In genomic region chr1:47249755-47250154, GRCh38 we compare ENCODE assay signal across 10 cellular contexts. TPM values are rescaled to one million over a fixed set of nuclear protein-coding genes. Genes with fewer than 3 reads are reported as not detected.
"Had no signal": no experiment of that assay in that cellular context is flagged by ENCODE, and none has a peak within 500 bp of the region (broad histone marks: within the 10 kb centered on the region; RNA-seq: fewer than 3 reads in every experiment).

No MANE protein-coding gene starts in this region.

- H3K9me3 ChIP-seq: HAP-1 had no signal

- ATAC-seq: HCT116 had no signal

- H3K27ac ChIP-seq: GM23248, KMS-11 had no signal

- DNase-seq: GM23248, GOT3, H7, IMR-90, KBM-7 had no signal

- H3K9ac ChIP-seq: GM23248, KMS-11 had no signal

- H3K4me3 ChIP-seq: GM23248, HAP-1 had no signal

- H2AFZ ChIP-seq: GM23248 had no signal

- H3K4me2 ChIP-seq: KMS-11 had no signal

- H3K4me1 ChIP-seq: HAP-1 had no signal

RNA-seq across cellular contexts. Expression of gene TAL1, which starts 17.7 kb away (rescaled TPM):
- total RNA-seq: GM23248, HT-29, IMR-90 had no signal

RNA-seq across cellular contexts. Expression of gene PDZK1IP1, which starts 59.9 kb away (rescaled TPM):
- total RNA-seq: GM23248, H4, H7, IMR-90 had no signal
